10 cellular contexts compared by ENCODE assay signal in the genomic region with DNA sequence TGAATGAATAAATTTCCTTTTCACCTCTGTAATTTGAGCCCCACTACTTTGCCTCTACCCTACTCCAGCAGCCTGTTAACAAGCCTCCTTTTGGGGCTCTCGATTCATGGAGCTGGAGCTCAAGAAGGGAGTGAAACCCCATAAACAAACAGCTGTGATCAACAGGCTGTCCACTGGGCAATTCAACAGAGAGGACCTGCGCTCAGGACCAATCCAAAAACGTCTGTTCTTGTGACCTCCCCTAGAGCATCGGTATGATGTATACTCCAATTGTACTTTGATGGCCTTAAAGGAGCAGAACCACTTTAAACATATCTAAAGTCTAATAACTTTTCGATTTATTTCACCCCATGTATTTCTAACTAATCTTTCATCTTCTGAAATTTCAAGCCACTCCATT. TPM values are rescaled to one million over a fixed set of nuclear protein-coding genes. Genes with fewer than 3 reads are reported as not detected.
DNase-seq lines count a peak whose midpoint lies in the region; ATAC-seq and TF ChIP-seq lines count a peak whose summit lies in the region.
"Had no signal": no experiment of that assay in that cellular context is flagged by ENCODE, and none has a peak within 500 bp of the region (broad histone marks: within the 10 kb centered on the region; RNA-seq: fewer than 3 reads in every experiment).

No MANE protein-coding gene starts in this region.

- H3K4me2 ChIP-seq in SU-DHL-6 (ENCODE audit: low read depth, low read length, poor library complexity, severe bottlenecking) = peak overlapping the region; percentile 4

- no peaks in the 10 kb centered on the region for H3K79me2 ChIP-seq in SU-DHL-6 (ENCODE audit: insufficient read depth, low read length)

- H3K9me2 ChIP-seq in SU-DHL-6 (replicated peaks; ENCODE audit: insufficient read depth, low read length) = no peaks in the 10 kb centered on the region

- no peak overlapping the region for H2AFZ ChIP-seq in SU-DHL-6 (ENCODE audit: low read depth, low read length, severe bottlenecking)

- no peaks in the 10 kb centered on the region for H3K9me3 Mint-ChIP-seq in chondrocyte (ENCODE audit: low read depth)

- DNase-seq in mucosa of descending colon (no peak), superior temporal gyrus (ENCODE audit: extremely low spot score) (no peak), SKM-1 treated with dmso at 0.1 percent for 144 hours (lab: John Stamatoyannopoulos, UW; ENCODE audit: unreplicated experiment) (no peak), chondrocyte (ENCODE audit: low spot score) (no peak), UCSD-AML1 (lab: John Stamatoyannopoulos, UW; ENCODE audit: unreplicated experiment) (no peak)
- DNase-seq: NCI-H1436 treated with DMSO at 0.1 percent for 48 hours, retina had no signal

- intact Hi-C loops in mucosa of descending colon (cut with DNase I, micrococcal nuclease) = no loop called here

- H3K4me3 ChIP-seq in SU-DHL-6 (ENCODE audit: insufficient read depth, low read length, poor library complexity, severe bottlenecking) (no peak overlapping the region), mucosa of descending colon (no peak overlapping the region)

- peak; percentile 4 for ATAC-seq in GM19025 (IDR thresholded peaks at IDR 0.05; ENCODE audit: low read depth, unreplicated experiment)
- ATAC-seq in HG02798 (IDR thresholded peaks at IDR 0.05; ENCODE audit: poor library complexity, unreplicated experiment) = peak; percentile 40
- peak; percentile 8 for ATAC-seq in mucosa of descending colon

- no peak overlapping the region for H3K4me3 Mint-ChIP-seq in chondrocyte (ENCODE audit: unreplicated experiment)

- no peaks in the 10 kb centered on the region for H4K20me1 ChIP-seq in SU-DHL-6 (ENCODE audit: low read depth, low read length)

- no peaks in the 10 kb centered on the region; the same call in 1 of the 2 replicates for H3F3A ChIP-seq in SU-DHL-6 (ENCODE audit: insufficient read depth)

- no peaks in the 10 kb centered on the region for H3K27me3 Mint-ChIP-seq in chondrocyte (ENCODE audit: low read depth)

- H3K9me3 ChIP-seq in SU-DHL-6 (ENCODE audit: insufficient read depth, low read length) (no peaks in the 10 kb centered on the region), mucosa of descending colon (no peaks in the 10 kb centered on the region)

- H3K27ac Mint-ChIP-seq in chondrocyte (ENCODE audit: unreplicated experiment) = no peak overlapping the region

- peaks cover 3% of the 10 kb centered on the region for H3K36me3 Mint-ChIP-seq in chondrocyte (ENCODE audit: low read depth)

- H3K4me1 Mint-ChIP-seq in chondrocyte (ENCODE audit: low read depth) = peaks cover 18% of the 10 kb centered on the region

- no peak overlapping the region for H3K9ac ChIP-seq in SU-DHL-6 (ENCODE audit: low read length)

- H3K27ac ChIP-seq in SU-DHL-6 (ENCODE audit: low read depth, low read length) = no peak overlapping the region

- TF ChIP-seq CTCF in SU-DHL-6 (IDR thresholded peaks at IDR 0.05; ENCODE audit: insufficient read depth, low read length, poor library complexity, severe bottlenecking) (no peak), mucosa of descending colon (IDR thresholded peaks at IDR 0.05) (no peak), chondrocyte (IDR thresholded peaks at IDR 0.05) (no peak)

- H3K36me3 ChIP-seq in SU-DHL-6 (ENCODE audit: low read length) (no peaks in the 10 kb centered on the region), mucosa of descending colon (ENCODE audit: low read depth) (no peaks in the 10 kb centered on the region)

- no peaks in the 10 kb centered on the region for H3K4me1 ChIP-seq in mucosa of descending colon (ENCODE audit: low read depth)

- no peaks in the 10 kb centered on the region for H3K27me3 ChIP-seq in SU-DHL-6 (ENCODE audit: low read length)

RNA-seq across cellular contexts. Expression of a gene that starts 37.4 kb away (rescaled TPM):
- total RNA-seq in mucosa of descending colon = 10 to 100 TPM in 2 of 3 donors, 1 to 10 TPM in 1; 7.8 to 17.7 (median 11.3) TPM
- total RNA-seq in chondrocyte = 11.7 to 18.2 TPM (median 13.9 TPM) in 3 replicates
